1 cellular context compared by ENCODE assay signal in genomic region chr9:99266136-99267023, GRCh38.
A peak's percentile ranks its signal among the peaks of the same experiment; 100 is the strongest.
TF ChIP-seq lines count a peak whose summit lies in the region.

No MANE protein-coding gene starts in this region.

TF ChIP-seq in HepG2, 621 proteins besides CTCF, POLR2A, EP300 and RAD21 (continued from another document and continues in another):
- TF ChIP-seq TRIM22 (IDR thresholded peaks at IDR 0.05) (no peak), RFX3 (CRISPR knock-in tag; IDR thresholded peaks at IDR 0.05) (no peak), ZFP36L2 (CRISPR knock-in tag; IDR thresholded peaks at IDR 0.05) (0 out of 2 replicates have a peak, but pooled peaks have one; percentile 71), ELF3 (CRISPR knock-in tag; IDR thresholded peaks at IDR 0.05) (0 out of 2 replicates have a peak, but pooled peaks have one; percentile 35), SIX4 (CRISPR knock-in tag; IDR thresholded peaks at IDR 0.05) (peak; percentile 24; the same call in 1 of the 2 replicates), TBX3 (IDR thresholded peaks at IDR 0.05; ENCODE audit: borderline replicate concordance) (no peak), ZSCAN25 (CRISPR knock-in tag; IDR thresholded peaks at IDR 0.05) (no peak), ATF2 (CRISPR knock-in tag; IDR thresholded peaks at IDR 0.05) (peak; percentile 71; the same call in 1 of the 2 replicates), SOX13 (IDR thresholded peaks at IDR 0.05) (no peak), SOX13 (CRISPR knock-in tag; conservative IDR thresholded peaks at IDR 0.05 in 1 of 2, IDR thresholded peaks at IDR 0.05 in 1 of 2) (peak in 1 of 2 experiments; percentile 67; a peak in 2 of 4 replicates), SOX5 (CRISPR knock-in tag; IDR thresholded peaks at IDR 0.05; ENCODE audit: borderline replicate concordance) (peak; percentile 67), ZNF207 (IDR thresholded peaks at IDR 0.05; ENCODE audit: borderline replicate concordance) (no peak), TMF1 (CRISPR knock-in tag; IDR thresholded peaks at IDR 0.05; ENCODE audit: low read depth) (no peak), ARID3A (IDR thresholded peaks at IDR 0.05; ENCODE audit: low read depth, low read length) (0 out of 2 replicates have a peak, but pooled peaks have one; percentile 15), PAX8 (CRISPR knock-in tag; IDR thresholded peaks at IDR 0.05; ENCODE audit: borderline replicate concordance) (no peak), ZNF773 (CRISPR knock-in tag; IDR thresholded peaks at IDR 0.05; ENCODE audit: borderline replicate concordance) (no peak), MTA1 (CRISPR knock-in tag; IDR thresholded peaks at IDR 0.05; ENCODE audit: borderline replicate concordance) (peak; percentile 49; the same call in 1 of the 2 replicates), ZNF703 (CRISPR knock-in tag; IDR thresholded peaks at IDR 0.05; ENCODE audit: borderline replicate concordance) (no peak), ZNF547 (CRISPR knock-in tag; IDR thresholded peaks at IDR 0.05) (no peak), RXRB (CRISPR knock-in tag; IDR thresholded peaks at IDR 0.05; ENCODE audit: borderline replicate concordance) (peak; percentile 84), CCDC6 (CRISPR knock-in tag; IDR thresholded peaks at IDR 0.05) (peak; percentile 66; the same call in 1 of the 2 replicates), ZNF34 (CRISPR knock-in tag; IDR thresholded peaks at IDR 0.05; ENCODE audit: borderline replicate concordance) (no peak), SCMH1 (CRISPR knock-in tag; IDR thresholded peaks at IDR 0.05; ENCODE audit: borderline replicate concordance) (no peak), MAFK (conservative IDR thresholded peaks at IDR 0.05 in 1 of 2, IDR thresholded peaks at IDR 0.05 in 1 of 2; ENCODE audit: low read length in 2 of 2) (no peak), DPF2 (CRISPR knock-in tag; IDR thresholded peaks at IDR 0.05; ENCODE audit: borderline replicate concordance, low read depth) (peak; percentile 25; the same call in 1 of the 2 replicates), PRDM10 (CRISPR knock-in tag; IDR thresholded peaks at IDR 0.05; ENCODE audit: low read depth) (peak; percentile 29; the same call in 1 of the 2 replicates), SOX6 (IDR thresholded peaks at IDR 0.05) (no peak), SOX6 (CRISPR knock-in tag; IDR thresholded peaks at IDR 0.05) (peak; percentile 82), RFXANK (CRISPR knock-in tag; IDR thresholded peaks at IDR 0.05) (no peak), CEBPZ (IDR thresholded peaks at IDR 0.05; ENCODE audit: low read length) (no peak), ZFAT (CRISPR knock-in tag; conservative IDR thresholded peaks at IDR 0.05) (no peak), SAP130 (CRISPR knock-in tag; IDR thresholded peaks at IDR 0.05; ENCODE audit: low read depth) (peak; percentile 56), PHF5A (CRISPR knock-in tag; IDR thresholded peaks at IDR 0.05; ENCODE audit: low read depth, unreplicated experiment) (no peak), PTBP1 (IDR thresholded peaks at IDR 0.05; ENCODE audit: low read depth, low read length, poor library complexity, severe bottlenecking) (no peak), MED1 (CRISPR knock-in tag; IDR thresholded peaks at IDR 0.05) (peak; percentile 65), ZNF615 (CRISPR knock-in tag; IDR thresholded peaks at IDR 0.05; ENCODE audit: borderline replicate concordance) (peak; percentile 23; the same call in 1 of the 2 replicates), TGIF2 (CRISPR knock-in tag; IDR thresholded peaks at IDR 0.05) (0 out of 2 replicates have a peak, but pooled peaks have one; percentile 42), HHEX (CRISPR knock-in tag; IDR thresholded peaks at IDR 0.05) (no peak), ZNF331 (CRISPR knock-in tag; IDR thresholded peaks at IDR 0.05) (peak; percentile 85; the same call in 1 of the 2 replicates), ZNF275 (CRISPR knock-in tag; IDR thresholded peaks at IDR 0.05; ENCODE audit: borderline replicate concordance) (no peak), ZBTB10 (CRISPR knock-in tag; IDR thresholded peaks at IDR 0.05; ENCODE audit: borderline replicate concordance) (no peak), ZNF567 (CRISPR knock-in tag; IDR thresholded peaks at IDR 0.05; ENCODE audit: borderline replicate concordance) (peak; percentile 72; the same call in 1 of the 2 replicates), ZNF317 (CRISPR knock-in tag; IDR thresholded peaks at IDR 0.05) (0 out of 2 replicates have a peak, but pooled peaks have one; percentile 21), ZNF746 (CRISPR knock-in tag; IDR thresholded peaks at IDR 0.05) (no peak), IKZF5 (CRISPR knock-in tag; IDR thresholded peaks at IDR 0.05) (peak; percentile 70; the same call in 1 of the 2 replicates), ZNF549 (CRISPR knock-in tag; IDR thresholded peaks at IDR 0.05) (no peak), FOXA3 (CRISPR knock-in tag; IDR thresholded peaks at IDR 0.05) (peak; percentile 76), MAZ (IDR thresholded peaks at IDR 0.05; ENCODE audit: borderline replicate concordance, low read depth, low read length) (0 out of 2 replicates have a peak, but pooled peaks have one; percentile 27), MAZ (CRISPR knock-in tag; IDR thresholded peaks at IDR 0.05; ENCODE audit: low read depth) (no peak), CBX5 (CRISPR knock-in tag; IDR thresholded peaks at IDR 0.05; ENCODE audit: borderline replicate concordance) (peak; percentile 44; the same call in 1 of the 2 replicates), NCOA2 (CRISPR knock-in tag; IDR thresholded peaks at IDR 0.05) (peak; percentile 64), KDM3A (CRISPR knock-in tag; IDR thresholded peaks at IDR 0.05; ENCODE audit: low read depth) (peak; percentile 48; the same call in 1 of the 2 replicates), HOXA3 (CRISPR knock-in tag; IDR thresholded peaks at IDR 0.05) (peak; percentile 56; the same call in 1 of the 2 replicates), SRY (CRISPR knock-in tag; IDR thresholded peaks at IDR 0.05) (no peak)
